Comparison of ENCODE assay signal across 26 cellular contexts in the genomic region with DNA sequence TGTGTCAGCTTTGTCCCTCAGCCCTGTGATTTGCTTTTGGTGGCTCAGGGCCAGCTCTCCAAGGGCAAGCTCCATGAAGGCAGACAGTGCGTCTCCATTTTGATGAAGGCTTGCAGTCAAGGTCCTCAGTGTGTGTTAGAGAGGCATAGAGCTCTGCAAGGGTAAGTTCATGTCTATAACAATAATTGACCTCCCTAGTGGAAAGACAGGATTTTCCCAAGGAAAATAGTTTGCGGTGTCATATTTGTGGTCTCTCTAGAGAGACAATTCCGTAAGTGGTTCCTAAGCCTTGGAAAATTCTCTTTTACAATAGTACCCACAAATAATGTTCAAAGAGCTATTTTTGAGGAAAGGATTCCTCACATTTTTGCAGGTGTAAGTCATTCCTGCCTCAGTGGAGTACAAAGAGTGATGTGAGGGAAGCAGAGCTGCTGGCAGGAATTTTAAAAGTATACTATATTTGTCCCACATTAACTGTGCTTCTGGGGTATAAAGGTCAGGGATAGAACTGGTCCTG. TPM values are rescaled to one million over a fixed set of nuclear protein-coding genes. Genes with fewer than 3 reads are reported as not detected.
DNase-seq lines count a peak whose midpoint lies in the region; ATAC-seq, FAIRE-seq and TF ChIP-seq lines count a peak whose summit lies in the region.
"Had no signal": no experiment of that assay in that cellular context is flagged by ENCODE, and none has a peak within 500 bp of the region (broad histone marks: within the 10 kb centered on the region; RNA-seq: fewer than 3 reads in every experiment).

No MANE protein-coding gene starts in this region.

- H3K79me2 ChIP-seq in mammary epithelial cell (ENCODE audit: insufficient read depth, low read length): no peaks in the 10 kb centered on the region

- in situ Hi-C loops in mammary epithelial cell (cut with MboI; ENCODE audit: low sequenced_read_pairs in 2 of 2): no loop called here

- H3K4me2 ChIP-seq in mammary epithelial cell (ENCODE audit: insufficient read depth, low read depth, low read length): no peak overlapping the region
- H3K4me2 ChIP-seq: BLaER1 treated with 17β-estradiol and CSF1 and Interleukin-3, amounts not matched to agents 10 nM and 100 nM had no signal

- H4K20me1 ChIP-seq in mammary epithelial cell (ENCODE audit: insufficient read depth, low read length): no peaks in the 10 kb centered on the region
- H4K20me1 ChIP-seq: BLaER1 treated with 17β-estradiol and CSF1 and Interleukin-3, amounts not matched to agents 10 nM and 100 nM had no signal

- H3K9me3 ChIP-seq in heart right ventricle (no peaks in the 10 kb centered on the region), mammary epithelial cell (replicated peaks; ENCODE audit: insufficient read depth, low read length) (no peaks in the 10 kb centered on the region)
- H3K9me3 ChIP-seq: BLaER1 treated with 17β-estradiol and CSF1 and Interleukin-3, amounts not matched to agents 10 nM and 100 nM; esophagus squamous epithelium; Peyer's patch; prostate gland had no signal

- H3K9ac ChIP-seq in mammary epithelial cell (ENCODE audit: insufficient read depth, low read length): no peak overlapping the region
- H3K9ac ChIP-seq: BLaER1 treated with 17β-estradiol and CSF1 and Interleukin-3, amounts not matched to agents 10 nM and 100 nM had no signal

- dilution Hi-C loops in mammary epithelial cell (cut with HindIII; ENCODE audit: low sequenced_read_pairs): no loop called here

- TF ChIP-seq CTCF in heart right ventricle (IDR thresholded peaks at IDR 0.05) (no peak), mammary epithelial cell (conservative IDR thresholded peaks at IDR 0.05 in 1 of 2, IDR thresholded peaks at IDR 0.05 in 1 of 2; ENCODE audit: extremely low read depth in 1 of 2, insufficient read depth in 1 of 2, low read depth in 1 of 2, low read length in 2 of 2) (no peak)

- H3K27ac ChIP-seq in heart right ventricle (peak overlapping the region; percentile 2 to 80 (median 52)), mammary epithelial cell (ENCODE audit: insufficient read depth, low read depth, low read length) (no peak overlapping the region)
- H3K27ac ChIP-seq: BLaER1 treated with 17β-estradiol and CSF1 and Interleukin-3, amounts not matched to agents 10 nM and 100 nM; cardiac muscle cell; esophagus squamous epithelium; Peyer's patch; prostate gland; SK-N-MC; skin epidermis had no signal

- DNase-seq in EL: peak; percentile 15
- peak; percentile 71 for DNase-seq in RCC 7860 (ENCODE audit: low spot score)
- DNase-seq in heart right ventricle: peak in 1 of 2 donors; percentile 22
- peak; percentile 34 for DNase-seq in non-pigmented ciliary epithelial cell (ENCODE audit: low read depth)
- no peak for DNase-seq in activated CD8-positive, alpha-beta memory T cell treated with anti-CD3 and anti-CD28 coated beads, Interleukin-2, amount 50 U/mL, for 48 hours
- no peak for DNase-seq in stimulated activated CD4-positive, alpha-beta T cell treated with anti-CD3 and anti-CD28 coated beads, Interleukin-1b, Interleukin-23, amount 100 ng/mL, for 48 hours
- no peak for DNase-seq in mammary epithelial cell
- no peak for DNase-seq in HuH-7 (ENCODE audit: low spot score)
- DNase-seq: activated CD4-positive, alpha-beta T cell treated with anti-CD3 and anti-CD28 coated beads for 36 hours; activated CD8-positive, alpha-beta memory T cell treated with anti-CD3 and anti-CD28 coated beads for 24 hours; activated T-cell treated with anti-CD3 and anti-CD28 coated beads, Interleukin-2, amount 50 U/mL, for 4 hours; esophagus squamous epithelium; HFFc6; NCI-H187 treated with DMSO at 0.1 percent for 48 hours; NCI-H524 treated with DMSO at 0.1 percent for 48 hours; Peyer's patch; T-helper 17 cell had no signal

- no peak overlapping the region for H2AFZ ChIP-seq in mammary epithelial cell (ENCODE audit: low read depth, low read length)

- CTCF ChIA-PET in mammary epithelial cell (lab: Charles Lee; ENCODE audit: low non-redundant PET): no interaction called here

- peak in 5 of 8 donors; percentile 36 to 61 (median 50) for ATAC-seq in heart right ventricle
- ATAC-seq: activated CD4-positive, alpha-beta T cell treated with anti-CD3 and anti-CD28 coated beads for 36 hours; activated T-cell treated with anti-CD3 and anti-CD28 coated beads, Interleukin-2, amount 50 U/mL, for 4 hours; T-helper 17 cell had no signal

- H3K27me3 ChIP-seq in heart right ventricle (no peaks in the 10 kb centered on the region), mammary epithelial cell (ENCODE audit: insufficient read depth, low read length) (no peaks in the 10 kb centered on the region)
- H3K27me3 ChIP-seq: BLaER1 treated with 17β-estradiol and CSF1 and Interleukin-3, amounts not matched to agents 10 nM and 100 nM; cardiac muscle cell; esophagus squamous epithelium; Peyer's patch had no signal

- 72 to 76% methylated on average over 3 of the region's 3 CpGs for WGBS in heart right ventricle, 2 donors
- 98% methylated on average over 3 of the region's 3 CpGs for WGBS in mammary epithelial cell (ENCODE audit: low coverage, missing lambda C conversion rate)

- no peaks in the 10 kb centered on the region for H3K36me3 ChIP-seq in heart right ventricle
- no peaks in the 10 kb centered on the region for H3K36me3 ChIP-seq in mammary epithelial cell (ENCODE audit: insufficient read depth, low read length)
- H3K36me3 ChIP-seq: cardiac muscle cell, esophagus squamous epithelium, Peyer's patch, prostate gland had no signal

- peaks cover 0 to 38% (median 10%) of the 10 kb centered on the region in 9 donors for H3K4me1 ChIP-seq in heart right ventricle
- H3K4me1 ChIP-seq in mammary epithelial cell (ENCODE audit: insufficient read depth, low read length): no peaks in the 10 kb centered on the region
- H3K4me1 ChIP-seq: Peyer's patch, prostate gland had no signal

- H3K4me3 ChIP-seq in heart right ventricle (no peak overlapping the region), mammary epithelial cell (replicated peaks in 1 of 3; ENCODE audit: insufficient read depth in 1 of 3, low read depth in 2 of 3, low read length in 3 of 3) (no peak overlapping the region)
- H3K4me3 ChIP-seq: BLaER1 treated with 17β-estradiol and CSF1 and Interleukin-3, amounts not matched to agents 10 nM and 100 nM; cardiac muscle cell; esophagus squamous epithelium; lung; Peyer's patch; prostate gland; SK-N-MC; skin epidermis had no signal

- intact Hi-C loops in heart right ventricle (cut with DNase I): no loop called here
- intact Hi-C loops in mammary epithelial cell (cut with micrococcal nuclease): no loop called here

- BruUV-seq in mammary epithelial cell (replicated peaks; lab: Mats Ljungman, UMichigan): no TSS peak

- FAIRE-seq in RCC 7860 (lab: Jason Lieb, UNC): peak; percentile 78
- FAIRE-seq: frontal cortex, HTR-8/SVneo, islet of Langerhans had no signal

RNA-seq across cellular contexts. Expression of gene SLC1A3, which starts 40.2 kb away (rescaled TPM):
- total RNA-seq in heart right ventricle (10 to 100 TPM; 39.5 to 83.6 (median 58.5) TPM), mammary epithelial cell (10 to 100 TPM; 21.7 to 24.2 TPM)
- polyA plus RNA-seq in heart right ventricle (10 to 100 TPM; 54.2 to 62.4 TPM), mammary epithelial cell (14.3 TPM)
- 106 TPM for polyA minus RNA-seq in mammary epithelial cell
- total RNA-seq: T-helper 17 cell had no signal

Comparison
In these comparisons a context has a peak if more than half of its experiments do, and no peak if none do; other contexts are left out.
1. DNase-seq: peak in EL (single experiment), RCC 7860 (single experiment) and non-pigmented ciliary epithelial cell (single experiment); none in activated CD8-positive, alpha-beta memory T cell treated with anti-CD3 and anti-CD28 coated beads, Interleukin-2, amount 50 U/mL, for 48 hours (single experiment), stimulated activated CD4-positive, alpha-beta T cell treated with anti-CD3 and anti-CD28 coated beads, Interleukin-1b, Interleukin-23, amount 100 ng/mL, for 48 hours (single experiment), mammary epithelial cell (single experiment) and HuH-7 (single experiment).